ENCODE assay signal across 26 cellular contexts in genomic region chr6:15303920-15304291, GRCh38. TPM values are rescaled to one million over a fixed set of nuclear protein-coding genes. Genes with fewer than 3 reads are reported as not detected.
A peak's percentile ranks its signal among the peaks of the same experiment; 100 is the strongest.
DNase-seq lines count a peak whose midpoint lies in the region; ATAC-seq, FAIRE-seq and TF ChIP-seq lines count a peak whose summit lies in the region.
"Had no signal": no experiment of that assay in that cellular context is flagged by ENCODE, and none has a peak within 500 bp of the region (broad histone marks: within the 10 kb centered on the region; RNA-seq: fewer than 3 reads in every experiment).

No MANE protein-coding gene starts in this region.

- 93% methylated on average over 6 of the region's 6 CpGs for WGBS in HepG2 (ENCODE audit: low lambda C conversion rate)
- 85% methylated on average over 5 of the region's 6 CpGs for WGBS in right lobe of liver (ENCODE audit: insufficient coverage, low coverage, low lambda C conversion rate, missing lambda C conversion rate)
- no CpG with 5 or more reads among the region's 6 CpGs for WGBS in mesendoderm (ENCODE audit: extremely low coverage, insufficient coverage, low lambda C conversion rate)
- 95% methylated on average over 6 of the region's 6 CpGs for WGBS in suprapubic skin

- no peak overlapping the region for H2BK15ac ChIP-seq in mesendoderm (replicated peaks; ENCODE audit: low read depth)

- no peak overlapping the region for H2BK120ac ChIP-seq in mesendoderm (ENCODE audit: low read depth, low read length)

- DNase-seq in HepG2 (ENCODE audit: low spot score): no peak
- DNase-seq in right lobe of liver: no peak
- peak; percentile 65 for DNase-seq in amniotic epithelial cell (ENCODE audit: low read depth)
- peak; percentile 36 for DNase-seq in mesendoderm
- no peak for DNase-seq in suprapubic skin (ENCODE audit: low spot score in 2 of 2)
- DNase-seq in GM19238 (ENCODE audit: insufficient read length, low spot score): no peak
- no peak for DNase-seq in left lung
- no peak for DNase-seq in NAMALWA (ENCODE audit: low spot score)
- DNase-seq: activated CD4-positive, alpha-beta T cell treated with anti-CD3 and anti-CD28 coated beads, Interleukin-2, amount 50 U/mL, for 1 hour; aorta; colonic mucosa; DMS53; effector memory CD8-positive, alpha-beta T cell; foreskin fibroblast; heart right ventricle; HFFc6; Karpas-422; mammary epithelial cell; NCI-H1436 treated with DMSO at 0.1 percent for 48 hours; NCI-H446 treated with DMSO at 0.1 percent for 48 hours; PC-9; T1000 had no signal

- TF ChIP-seq CTCF in HepG2 (CRISPR knock-in tag; IDR thresholded peaks at IDR 0.05): no peak
- TF ChIP-seq CTCF in right lobe of liver (IDR thresholded peaks at IDR 0.05): no peak
- no peak for TF ChIP-seq CTCF in suprapubic skin (IDR thresholded peaks at IDR 0.05)
- no peak for TF ChIP-seq CTCF in left lung (IDR thresholded peaks at IDR 0.05)

- TF ChIP-seq POLR2A in HepG2 (IDR thresholded peaks at IDR 0.05; ENCODE audit: insufficient read depth in 1 of 2, low read depth in 2 of 2, low read length in 2 of 2) (no peak), right lobe of liver (IDR thresholded peaks at IDR 0.05) (no peak), suprapubic skin (IDR thresholded peaks at IDR 0.05) (no peak)

- H3K79me1 ChIP-seq in mesendoderm (ENCODE audit: low read length): peaks cover 11% of the 10 kb centered on the region

- FAIRE-seq in HepG2 (lab: Jason Lieb, UNC): no peak

- H3K9ac ChIP-seq in HepG2 (ENCODE audit: insufficient read depth, low read depth, low read length): no peak overlapping the region
- no peak overlapping the region for H3K9ac ChIP-seq in mesendoderm (ENCODE audit: low read length)

- H3K79me2 ChIP-seq in HepG2 (ENCODE audit: insufficient read depth, low read length): peaks cover 52% of the 10 kb centered on the region
- H3K79me2 ChIP-seq in mesendoderm (ENCODE audit: control insufficient read depth, insufficient read depth, low read length): peaks cover 90% of the 10 kb centered on the region

- in situ Hi-C loops in HepG2 (cut with HindIII; ENCODE audit: extremely low pct_ligation_motif_present, low pct_unique_long_range_greater_than_20kb): no loop called here

- H3K4me2 ChIP-seq in HepG2 (ENCODE audit: low read depth, low read length) (no peak overlapping the region), mesendoderm (ENCODE audit: low read length) (no peak overlapping the region)
- H3K4me2 ChIP-seq: PC-9 had no signal

- 0 out of 2 replicates have a peak, but pooled peaks cover 4% of the 10 kb centered on the region for H4K20me1 ChIP-seq in HepG2 (ENCODE audit: insufficient read depth, low read length)

- H4K8ac ChIP-seq in mesendoderm (ENCODE audit: low read depth, low read length): no peak overlapping the region

- H3K18ac ChIP-seq in mesendoderm (ENCODE audit: low read length): no peak overlapping the region

- H4K5ac ChIP-seq in mesendoderm (ENCODE audit: low read length): no peak overlapping the region

- no peak for TF ChIP-seq EP300 in HepG2 (IDR thresholded peaks at IDR 0.05; ENCODE audit: low read depth in 2 of 2, low read length in 2 of 2)
- no peak for TF ChIP-seq EP300 in HepG2 (CRISPR knock-in tag; IDR thresholded peaks at IDR 0.05; ENCODE audit: borderline replicate concordance)
- TF ChIP-seq EP300 in suprapubic skin (IDR thresholded peaks at IDR 0.05): no peak

- H3K4ac ChIP-seq in mesendoderm (ENCODE audit: low read depth, low read length): no peak overlapping the region

- H3K4me1 ChIP-seq in HepG2 (ENCODE audit: insufficient read depth, low read length): peaks cover 51% of the 10 kb centered on the region
- peaks cover 0 to 14% (median 0%) of the 10 kb centered on the region in 4 donors for H3K4me1 ChIP-seq in right lobe of liver
- peaks cover 28% of the 10 kb centered on the region for H3K4me1 ChIP-seq in mesendoderm (ENCODE audit: control insufficient read depth, low read depth, low read length)
- peaks cover 34% of the 10 kb centered on the region for H3K4me1 ChIP-seq in suprapubic skin
- peaks cover 0 to 77% of the 10 kb centered on the region in 2 donors for H3K4me1 ChIP-seq in left lung

- no peak for ATAC-seq in HepG2
- no peak for ATAC-seq in right lobe of liver
- ATAC-seq in left lung: no peak
- ATAC-seq: effector memory CD8-positive, alpha-beta T cell; heart right ventricle; Right ventricle myocardium inferior had no signal

- no peak overlapping the region for H3K23ac ChIP-seq in mesendoderm (ENCODE audit: low read length)

- H2AFZ ChIP-seq in HepG2 (ENCODE audit: low read length): no peak overlapping the region
- H2AFZ ChIP-seq: PC-9 had no signal

- intact Hi-C loops in HepG2 (cut with micrococcal nuclease; ENCODE audit: unreplicated experiment) (no loop called here), right lobe of liver (cut with DNase I) (no loop called here), left lung (cut with DNase I) (no loop called here)

- H3K9me3 ChIP-seq in HepG2 (ENCODE audit: low read length): no peaks in the 10 kb centered on the region
- H3K9me3 ChIP-seq in right lobe of liver: no peaks in the 10 kb centered on the region
- no peaks in the 10 kb centered on the region for H3K9me3 ChIP-seq in suprapubic skin
- no peaks in the 10 kb centered on the region for H3K9me3 ChIP-seq in left lung
- H3K9me3 ChIP-seq: colonic mucosa, heart right ventricle, neutrophil, tibial nerve had no signal

- no peaks in the 10 kb centered on the region for H3K27me3 ChIP-seq in HepG2 (ENCODE audit: control insufficient read depth in 1 of 2, insufficient read depth in 2 of 2, low read length in 2 of 2)
- no peaks in the 10 kb centered on the region for H3K27me3 ChIP-seq in right lobe of liver
- H3K27me3 ChIP-seq in mesendoderm (ENCODE audit: insufficient read depth, low read length, poor library complexity): no peaks in the 10 kb centered on the region
- H3K27me3 ChIP-seq in suprapubic skin: no peaks in the 10 kb centered on the region
- H3K27me3 ChIP-seq in left lung: no peaks in the 10 kb centered on the region
- H3K27me3 ChIP-seq: cardiac muscle cell, colonic mucosa, heart right ventricle, neutrophil, tibial nerve had no signal

- no TSS peak for BruUV-seq in HepG2 (replicated peaks; lab: Mats Ljungman, UMichigan)

- H3K36me3 ChIP-seq in HepG2 (replicated peaks in 1 of 2; ENCODE audit: control insufficient read depth in 1 of 2, insufficient read depth in 2 of 2, low read length in 2 of 2) (no peaks in the 10 kb centered on the region), right lobe of liver (no peaks in the 10 kb centered on the region), mesendoderm (ENCODE audit: control insufficient read depth, insufficient read depth, low read length) (no peaks in the 10 kb centered on the region), suprapubic skin (no peaks in the 10 kb centered on the region), left lung (no peaks in the 10 kb centered on the region)
- H3K36me3 ChIP-seq: cardiac muscle cell, colonic mucosa, heart right ventricle, neutrophil, tibial nerve had no signal

- CTCF ChIA-PET in HepG2 (lab: Yijun Ruan, JAX; ENCODE audit: low intra/inter-chr PET ratio, low total read pairs): no interaction called here

- no peak overlapping the region for H2AK5ac ChIP-seq in mesendoderm (ENCODE audit: low read length)

- no peak overlapping the region for H3K27ac ChIP-seq in HepG2 (ENCODE audit: extremely low read length, insufficient read depth, low read length)
- no peak overlapping the region for H3K27ac ChIP-seq in right lobe of liver
- H3K27ac ChIP-seq in mesendoderm (ENCODE audit: low read depth, low read length): no peak overlapping the region
- H3K27ac ChIP-seq in suprapubic skin: no peak overlapping the region
- H3K27ac ChIP-seq in left lung: no peak overlapping the region
- H3K27ac ChIP-seq: cardiac muscle cell, colonic mucosa, heart right ventricle, PC-9 had no signal

- H2BK5ac ChIP-seq in mesendoderm (ENCODE audit: low read length): no peak overlapping the region

- POLR2A ChIA-PET in HepG2 (lab: Yijun Ruan, JAX): no interaction called here

- H3K4me3 ChIP-seq in HepG2 (replicated peaks in 1 of 3; ENCODE audit: insufficient read depth in 1 of 3, low read depth in 2 of 3, low read length in 3 of 3) (no peak overlapping the region), right lobe of liver (no peak overlapping the region), mesendoderm (ENCODE audit: low read length) (no peak overlapping the region), suprapubic skin (no peak overlapping the region), left lung (no peak overlapping the region)
- H3K4me3 ChIP-seq: cardiac muscle cell, colonic mucosa, heart right ventricle, PC-9, tibial nerve had no signal

- no peak for TF ChIP-seq RAD21 in HepG2 (CRISPR knock-in tag; IDR thresholded peaks at IDR 0.05)

- H3K56ac ChIP-seq in mesendoderm (ENCODE audit: low read length): no peak overlapping the region

TF ChIP-seq in HepG2, 621 proteins besides CTCF, POLR2A, EP300 and RAD21 (continues in another document):
- TF ChIP-seq MEIS1 (CRISPR knock-in tag; IDR thresholded peaks at IDR 0.05; ENCODE audit: borderline replicate concordance) (no peak), ZNF768 (CRISPR knock-in tag; IDR thresholded peaks at IDR 0.05) (peak; percentile 34; the same call in 1 of the 2 replicates)

RNA-seq across cellular contexts. Expression of gene JARID2, which starts 58.0 kb away (rescaled TPM):
- total RNA-seq in HepG2 (2016; rRNA removed; fragmentation: Illumina TruSeq; extraction: Trizol): 10.0 and 10.3 TPM in 2 replicates
- total RNA-seq in HepG2 (2016; cell fraction: cytosol; rRNA removed; fragmentation: Illumina TruSeq; extraction: Trizol; ENCODE audit: low read depth): 1.0 and 1.4 TPM in 2 replicates
- 9.6 and 10.6 TPM in 2 replicates for total RNA-seq in HepG2 (2016; cell fraction: insoluble cytoplasmic fraction; rRNA removed; fragmentation: Illumina TruSeq; extraction: Trizol)
- total RNA-seq in HepG2 (2016; cell fraction: membrane; rRNA removed; fragmentation: Illumina TruSeq; extraction: Trizol): 2.7 and 2.8 TPM in 2 replicates
- total RNA-seq in HepG2 (2016; cell fraction: nucleus; rRNA removed; fragmentation: Illumina TruSeq; extraction: Trizol): 10.4 and 13.0 TPM in 2 replicates
- polyA plus RNA-seq in HepG2 (2011; rRNA removed): 7.5 TPM in 2 replicates
- 5.9 and 6.7 TPM in 2 replicates for polyA plus RNA-seq in HepG2 (2011; cell fraction: cytosol; rRNA removed)
- polyA plus RNA-seq in HepG2 (2011; cell fraction: nucleus; rRNA removed): 11.8 and 13.9 TPM in 2 replicates
- 7.9 and 9.2 TPM in 2 replicates for polyA plus RNA-seq in HepG2 (2012)
- 0.23 and 0.37 TPM in 2 replicates for polyA plus RNA-seq in HepG2 (2016; cell fraction: cytosol; fragmentation: Illumina TruSeq; extraction: Trizol; ENCODE audit: low read depth)
- 8.5 and 10.1 TPM in 2 replicates for polyA plus RNA-seq in HepG2 (2016; cell fraction: insoluble cytoplasmic fraction; fragmentation: Illumina TruSeq; extraction: Trizol; ENCODE audit: low read depth)
- 1.2 and 1.3 TPM in 2 replicates for polyA plus RNA-seq in HepG2 (2016; cell fraction: membrane; fragmentation: Illumina TruSeq; extraction: Trizol; ENCODE audit: low read depth)
- polyA plus RNA-seq in HepG2 (2016; cell fraction: nucleus; fragmentation: Illumina TruSeq; extraction: Trizol; ENCODE audit: insufficient read depth, low read depth): 13.6 and 14.4 TPM in 2 replicates
- 8.4 and 12.4 TPM in 2 replicates for polyA minus RNA-seq in HepG2 (2011; rRNA and poly(A)+ RNA removed; ENCODE audit: low replicate concordance)
- polyA minus RNA-seq in HepG2 (2011; cell fraction: cytosol; rRNA and poly(A)+ RNA removed): 8.4 TPM in 2 replicates
- polyA minus RNA-seq in HepG2 (2011; cell fraction: nucleus; rRNA and poly(A)+ RNA removed): 20.6 and 22.3 TPM in 2 replicates
- total RNA-seq in right lobe of liver: 1 to 10 TPM; 2.5 to 3.9 (median 3.0) TPM
- 58.9 TPM for polyA plus RNA-seq in mesendoderm (2013, experiment 1 of 2)
- polyA plus RNA-seq in mesendoderm (2013, experiment 2 of 2): 60.3 TPM
- total RNA-seq in suprapubic skin: 10 to 100 TPM; 20.0 to 29.4 (median 23.9) TPM
- 10 to 100 TPM; 10.2 to 14.5 TPM for total RNA-seq in left lung

Comparison
In these comparisons a context has a peak if more than half of its experiments do, and no peak if none do; other contexts are left out.
1. DNase-seq: peak in amniotic epithelial cell (single experiment) and mesendoderm (single experiment); none in HepG2 (single experiment), right lobe of liver (0 of 3), suprapubic skin (0 of 2), GM19238 (single experiment), left lung (0 of 2) and NAMALWA (single experiment).